In genomic region chrX:19893722-19894121, GRCh38 we compare ENCODE assay signal across 17 cellular contexts. TPM values are rescaled to one million over a fixed set of nuclear protein-coding genes. Genes with fewer than 3 reads are reported as not detected.
DNase-seq lines count a peak whose midpoint lies in the region; ATAC-seq and TF ChIP-seq lines count a peak whose summit lies in the region.
"Had no signal": no experiment of that assay in that cellular context is flagged by ENCODE, and none has a peak within 500 bp of the region (broad histone marks: within the 10 kb centered on the region; RNA-seq: fewer than 3 reads in every experiment).

No MANE protein-coding gene starts in this region.

- no peaks in the 10 kb centered on the region for H3K36me3 Mint-ChIP-seq in activated CD4-positive, alpha-beta T cell treated with anti-CD3 and anti-CD28 coated beads, Interleukin-2, amount 10 ng/mL, durations not matched to agents 24 days and 14 days (ENCODE audit: low read depth)
- H3K36me3 Mint-ChIP-seq: activated naive CD4-positive, alpha-beta T cell treated with anti-CD3 and anti-CD28 coated beads, Interleukin-2, amount 50 U/mL, for 72 hours; naive thymus-derived CD8-positive, alpha-beta T cell had no signal

- in situ Hi-C loops in brain microvascular endothelial cell (cut with HindIII; ENCODE audit: low pct_ligation_motif_present, low sequenced_read_pairs), result loop anchor here (25.0 kb wide), 1 partner anchor 156 kb away; no protein-coding TSS in a partner anchor

- peak; percentile 55 for DNase-seq in BJ (ENCODE audit: low read depth)
- DNase-seq in HT1080 (ENCODE audit: low read depth), result peak; percentile 18
- peak; percentile 75 for DNase-seq in brain microvascular endothelial cell
- no peak for DNase-seq in mucosa of descending colon
- no peak for DNase-seq in spleen
- no peak for DNase-seq in activated CD4-positive, alpha-beta T cell treated with anti-CD3 and anti-CD28 coated beads for 4 hours
- no peak for DNase-seq in stimulated activated CD8-positive, alpha-beta memory T cell treated with anti-CD3 and anti-CD28 coated beads, Interleukin-4, amount 100 ng/mL, for 48 hours
- no peak for DNase-seq in activated CD4-positive, alpha-beta T cell treated with anti-CD3 and anti-CD28 coated beads, Interleukin-2, amount 10 ng/mL, durations not matched to agents 24 days and 14 days
- DNase-seq: activated CD4-positive, CD25-positive, alpha-beta regulatory T cell; activated CD8-positive, alpha-beta memory T cell treated with anti-CD3 and anti-CD28 coated beads, Interleukin-2, amount 50 U/mL, for 48 hours; erythroblast; left ventricle myocardium superior; naive thymus-derived CD8-positive, alpha-beta T cell; NCI-H1048; NCI-H526; tibial artery had no signal

- peaks cover 2% of the 10 kb centered on the region for H3K4me1 Mint-ChIP-seq in activated CD4-positive, alpha-beta T cell treated with anti-CD3 and anti-CD28 coated beads, Interleukin-2, amount 10 ng/mL, durations not matched to agents 24 days and 14 days

- H3K36me3 ChIP-seq in BJ (ENCODE audit: control insufficient read depth, insufficient read depth, low read length), result no peaks in the 10 kb centered on the region
- H3K36me3 ChIP-seq in brain microvascular endothelial cell (replicated peaks), result no peaks in the 10 kb centered on the region
- H3K36me3 ChIP-seq in mucosa of descending colon (ENCODE audit: low read depth), result no peaks in the 10 kb centered on the region
- H3K36me3 ChIP-seq in spleen, result no peaks in the 10 kb centered on the region
- H3K36me3 ChIP-seq: tibial artery had no signal

- no peak for TF ChIP-seq CTCF in BJ (IDR thresholded peaks at IDR 0.05; ENCODE audit: insufficient read depth, low read depth, low read length)
- no peak for TF ChIP-seq CTCF in brain microvascular endothelial cell (IDR thresholded peaks at IDR 0.05; ENCODE audit: low read depth, low read length, missing control alignments)
- no peak for TF ChIP-seq CTCF in mucosa of descending colon (IDR thresholded peaks at IDR 0.05)
- TF ChIP-seq CTCF in spleen (IDR thresholded peaks at IDR 0.05 in 8 of 11, conservative IDR thresholded peaks at IDR 0.05 in 3 of 11), result no peak

- H3K4me3 Mint-ChIP-seq in activated CD4-positive, alpha-beta T cell treated with anti-CD3 and anti-CD28 coated beads, Interleukin-2, amount 10 ng/mL, durations not matched to agents 24 days and 14 days, result no peak overlapping the region
- H3K4me3 Mint-ChIP-seq: naive thymus-derived CD8-positive, alpha-beta T cell had no signal

- POLR2A ChIA-PET in BJ (lab: Charles Lee), result no interaction called here

- H3K9me3 ChIP-seq in mucosa of descending colon (no peaks in the 10 kb centered on the region), spleen (no peaks in the 10 kb centered on the region)
- H3K9me3 ChIP-seq: tibial artery had no signal

- WGBS in spleen, 5 donors, result 54 to 73% (median 60%) methylated on average over 6 of the region's 6 CpGs

- intact Hi-C loops in mucosa of descending colon (cut with DNase I, micrococcal nuclease) (no loop called here), spleen (cut with DNase I; ENCODE audit: low total_unique reads) (no loop called here)
- intact Hi-C loops in activated CD4-positive, alpha-beta T cell treated with anti-CD3 and anti-CD28 coated beads, Interleukin-2, amount 10 ng/mL, durations not matched to agents 24 days and 14 days (cut with micrococcal nuclease), result loop anchor here (10.0 kb wide), 1 partner anchor 519 kb away; no protein-coding TSS in a partner anchor

- H3K4me1 ChIP-seq in mucosa of descending colon (ENCODE audit: low read depth), result no peaks in the 10 kb centered on the region
- H3K4me1 ChIP-seq in spleen, result peaks cover 0 to 7% (median 0%) of the 10 kb centered on the region in 6 donors
- H3K4me1 ChIP-seq: tibial artery had no signal

- H3K27me3 ChIP-seq in BJ (ENCODE audit: control insufficient read depth, insufficient read depth, low read length), result no peaks in the 10 kb centered on the region
- H3K27me3 ChIP-seq in brain microvascular endothelial cell (replicated peaks), result no peaks in the 10 kb centered on the region
- no peaks in the 10 kb centered on the region for H3K27me3 ChIP-seq in spleen (replicated peaks in 1 of 7)
- H3K27me3 ChIP-seq: tibial artery had no signal

- H3K9me3 Mint-ChIP-seq in activated CD4-positive, alpha-beta T cell treated with anti-CD3 and anti-CD28 coated beads, Interleukin-2, amount 10 ng/mL, durations not matched to agents 24 days and 14 days, result no peaks in the 10 kb centered on the region
- H3K9me3 Mint-ChIP-seq: activated naive CD4-positive, alpha-beta T cell treated with anti-CD3 and anti-CD28 coated beads, Interleukin-2, amount 50 U/mL, for 72 hours; naive thymus-derived CD8-positive, alpha-beta T cell had no signal

- H3K27ac Mint-ChIP-seq in activated CD4-positive, alpha-beta T cell treated with anti-CD3 and anti-CD28 coated beads, Interleukin-2, amount 10 ng/mL, durations not matched to agents 24 days and 14 days, result no peak overlapping the region
- H3K27ac Mint-ChIP-seq: activated naive CD4-positive, alpha-beta T cell treated with anti-CD3 and anti-CD28 coated beads, Interleukin-2, amount 50 U/mL, for 72 hours; naive thymus-derived CD8-positive, alpha-beta T cell had no signal

- no peaks in the 10 kb centered on the region for H3K27me3 Mint-ChIP-seq in activated CD4-positive, alpha-beta T cell treated with anti-CD3 and anti-CD28 coated beads, Interleukin-2, amount 10 ng/mL, durations not matched to agents 24 days and 14 days
- H3K27me3 Mint-ChIP-seq: naive thymus-derived CD8-positive, alpha-beta T cell had no signal

- H3K27ac ChIP-seq in brain microvascular endothelial cell, result peak overlapping the region; percentile 53
- no peak overlapping the region for H3K27ac ChIP-seq in spleen
- H3K27ac ChIP-seq: tibial artery had no signal

- CTCF ChIA-PET in BJ (lab: Yijun Ruan, JAX), result interaction anchor here (0.7 kb wide), 1 partner anchor 12 kb away, joined by 4 read pairs; no protein-coding TSS in a partner anchor

- ATAC-seq in mucosa of descending colon, result peak; percentile 62
- ATAC-seq: activated naive CD4-positive, alpha-beta T cell treated with anti-CD3 and anti-CD28 coated beads, Interleukin-2, amount 50 U/mL, for 72 hours; left ventricle myocardium superior; naive thymus-derived CD8-positive, alpha-beta T cell had no signal

- TF ChIP-seq POLR2A in spleen (IDR thresholded peaks at IDR 0.05), result no peak

- H3K4me3 ChIP-seq in BJ (ENCODE audit: low read depth, low read length) (no peak overlapping the region), brain microvascular endothelial cell (ENCODE audit: low read depth, low read length) (no peak overlapping the region), mucosa of descending colon (no peak overlapping the region), spleen (no peak overlapping the region)
- H3K4me3 ChIP-seq: tibial artery had no signal

RNA-seq across cellular contexts. Expression of gene SH3KBP1, which starts 6.3 kb away (rescaled TPM):
- 23.5 and 32.7 TPM in 2 replicates for polyA plus RNA-seq in BJ (2011; rRNA removed)
- polyA minus RNA-seq in BJ (2011; rRNA and poly(A)+ RNA removed), result 14.4 TPM in 2 replicates
- 55.0 and 62.4 TPM in 2 replicates for total RNA-seq in HT1080 (2014; rRNA removed; shearing (Covaris generic))
- 122 and 137 TPM in 2 replicates for polyA plus RNA-seq in HT1080 (2015; cell fraction: cytosol; rRNA removed)
- 123 and 131 TPM in 2 replicates for polyA plus RNA-seq in HT1080 (2015; cell fraction: nucleus; rRNA removed)
- total RNA-seq in mucosa of descending colon, result 10 to 100 TPM; 31.5 to 97.2 (median 47.3) TPM
- total RNA-seq in spleen, result 10 to 100 TPM; 39.2 to 74.6 (median 56.4) TPM
- 10 to 100 TPM; 26.3 to 30.0 (median 28.0) TPM for polyA plus RNA-seq in spleen
- 58.4 and 60.6 TPM in 2 replicates for total RNA-seq in activated CD4-positive, alpha-beta T cell treated with anti-CD3 and anti-CD28 coated beads, Interleukin-2, amount 10 ng/mL, durations not matched to agents 24 days and 14 days

Comparison
In these comparisons a context has a peak if more than half of its experiments do, and no peak if none do; other contexts are left out.
1. DNase-seq: peak in BJ (single experiment), HT1080 (single experiment) and brain microvascular endothelial cell (single experiment); none in mucosa of descending colon (0 of 3), spleen (single experiment), activated CD4-positive, alpha-beta T cell treated with anti-CD3 and anti-CD28 coated beads for 4 hours (0 of 2), stimulated activated CD8-positive, alpha-beta memory T cell treated with anti-CD3 and anti-CD28 coated beads, Interleukin-4, amount 100 ng/mL, for 48 hours (single experiment) and activated CD4-positive, alpha-beta T cell treated with anti-CD3 and anti-CD28 coated beads, Interleukin-2, amount 10 ng/mL, durations not matched to agents 24 days and 14 days (single experiment).